Comparison of ENCODE assay signal across 11 cellular contexts in the genomic region with DNA sequence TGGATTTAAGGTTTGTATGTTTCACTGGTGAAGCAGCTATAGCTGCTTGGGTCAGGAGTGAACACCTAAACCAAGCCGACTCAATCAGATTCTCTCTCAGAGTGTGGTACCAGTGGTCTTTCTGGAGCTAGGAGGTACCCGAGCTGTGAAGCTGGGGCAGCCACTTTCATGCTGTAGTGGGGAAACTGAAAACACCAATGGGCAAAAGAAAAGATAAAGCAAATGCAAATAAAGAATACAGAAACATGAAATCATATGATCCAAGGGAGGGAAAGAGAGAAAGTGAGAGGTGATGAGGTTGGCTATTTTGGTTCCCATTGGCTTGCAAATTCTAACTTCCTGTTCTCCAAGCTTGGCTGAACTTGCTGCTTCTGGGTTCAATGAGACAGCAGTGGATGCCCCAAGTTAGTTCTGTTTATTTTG.
DNase-seq lines count a peak whose midpoint lies in the region; ATAC-seq and TF ChIP-seq lines count a peak whose summit lies in the region.
"Had no signal": no experiment of that assay in that cellular context is flagged by ENCODE, and none has a peak within 500 bp of the region (broad histone marks: within the 10 kb centered on the region; RNA-seq: fewer than 3 reads in every experiment).

No MANE protein-coding gene starts in this region.

- H3K9me3 Mint-ChIP-seq in stimulated activated naive CD8-positive, alpha-beta T cell treated with anti-CD3 and anti-CD28 coated beads, Interleukin-15, amount 100 ng/mL, for 72 hours = peaks cover 16 to 20% of the 10 kb centered on the region in 2 donors
- H3K9me3 Mint-ChIP-seq in HFFc6 = peaks cover 6% of the 10 kb centered on the region; the same call in 1 of the 2 replicates
- H3K9me3 Mint-ChIP-seq: effector memory CD8-positive, alpha-beta T cell had no signal

- TF ChIP-seq CTCF in GM10266 (IDR thresholded peaks at IDR 0.05; ENCODE audit: control insufficient read depth, insufficient read depth, low read depth, missing control alignments) (no peak), HFFc6 (IDR thresholded peaks at IDR 0.05) (no peak)

- no peak overlapping the region for H3K4me3 Mint-ChIP-seq in stimulated activated naive CD8-positive, alpha-beta T cell treated with anti-CD3 and anti-CD28 coated beads, Interleukin-15, amount 100 ng/mL, for 72 hours
- H3K4me3 Mint-ChIP-seq in HFFc6 = no peak overlapping the region
- H3K4me3 Mint-ChIP-seq: activated CD8-positive, alpha-beta T cell treated with anti-CD3 and anti-CD28 coated beads, Interleukin-2, amount 10 ng/mL, durations not matched to agents 7 days and 5 days; effector memory CD8-positive, alpha-beta T cell had no signal

- no peaks in the 10 kb centered on the region for H3K27me3 Mint-ChIP-seq in stimulated activated naive CD8-positive, alpha-beta T cell treated with anti-CD3 and anti-CD28 coated beads, Interleukin-15, amount 100 ng/mL, for 72 hours
- peaks cover 2% of the 10 kb centered on the region for H3K27me3 Mint-ChIP-seq in HFFc6 (ENCODE audit: insufficient read depth)
- H3K27me3 Mint-ChIP-seq: effector memory CD8-positive, alpha-beta T cell had no signal

- H3K36me3 Mint-ChIP-seq in HFFc6 (ENCODE audit: low read depth) = no peaks in the 10 kb centered on the region

- H3K4me1 Mint-ChIP-seq in stimulated activated naive CD8-positive, alpha-beta T cell treated with anti-CD3 and anti-CD28 coated beads, Interleukin-15, amount 100 ng/mL, for 72 hours = peaks cover 5% of the 10 kb centered on the region
- no peaks in the 10 kb centered on the region for H3K4me1 Mint-ChIP-seq in HFFc6 (ENCODE audit: low read depth)

- H3K27ac Mint-ChIP-seq in stimulated activated naive CD8-positive, alpha-beta T cell treated with anti-CD3 and anti-CD28 coated beads, Interleukin-15, amount 100 ng/mL, for 72 hours = no peak overlapping the region
- H3K27ac Mint-ChIP-seq in HFFc6 = no peak overlapping the region
- H3K27ac Mint-ChIP-seq: activated CD8-positive, alpha-beta T cell treated with anti-CD3 and anti-CD28 coated beads, Interleukin-2, amount 10 ng/mL, durations not matched to agents 7 days and 5 days; effector memory CD8-positive, alpha-beta T cell had no signal

- peak; percentile 98 for ATAC-seq in GM19324 (IDR thresholded peaks at IDR 0.05; ENCODE audit: low FRiP score, unreplicated experiment)
- ATAC-seq in HG02759 (IDR thresholded peaks at IDR 0.05; ENCODE audit: unreplicated experiment) = peak; percentile 96
- ATAC-seq in HG03457 (IDR thresholded peaks at IDR 0.05; ENCODE audit: unreplicated experiment) = peak; percentile 80
- no peak for ATAC-seq in stimulated activated naive CD8-positive, alpha-beta T cell treated with anti-CD3 and anti-CD28 coated beads, Interleukin-15, amount 100 ng/mL, for 72 hours
- no peak for ATAC-seq in esophagus mucosa
- ATAC-seq: activated CD8-positive, alpha-beta T cell treated with anti-CD3 and anti-CD28 coated beads, Interleukin-2, amount 10 ng/mL, durations not matched to agents 7 days and 5 days; effector memory CD8-positive, alpha-beta T cell had no signal

- peak; percentile 14 for DNase-seq in GM10266 (ENCODE audit: extremely low spot score)
- DNase-seq in stimulated activated naive CD8-positive, alpha-beta T cell treated with anti-CD3 and anti-CD28 coated beads, Interleukin-15, amount 100 ng/mL, for 72 hours = no peak
- DNase-seq in HFFc6 = no peak
- no peak for DNase-seq in UCSD-AML1 (lab: John Stamatoyannopoulos, UW; ENCODE audit: unreplicated experiment)
- DNase-seq: activated CD8-positive, alpha-beta T cell treated with anti-CD3 and anti-CD28 coated beads, Interleukin-2, amount 10 ng/mL, durations not matched to agents 7 days and 5 days; adrenal gland; effector memory CD8-positive, alpha-beta T cell had no signal

Comparison
In these comparisons a context has a peak if more than half of its experiments do, and no peak if none do; other contexts are left out.
1. ATAC-seq: peak in GM19324 (single experiment), HG02759 (single experiment) and HG03457 (single experiment); none in stimulated activated naive CD8-positive, alpha-beta T cell treated with anti-CD3 and anti-CD28 coated beads, Interleukin-15, amount 100 ng/mL, for 72 hours (single experiment) and esophagus mucosa (single experiment).